ENCODE assay signal across 21 cellular contexts in genomic region chr5:67204821-67205220, GRCh38. TPM values are rescaled to one million over a fixed set of nuclear protein-coding genes. Genes with fewer than 3 reads are reported as not detected.
A peak's percentile ranks its signal among the peaks of the same experiment; 100 is the strongest.
DNase-seq lines count a peak whose midpoint lies in the region; ATAC-seq and TF ChIP-seq lines count a peak whose summit lies in the region.
"Had no signal": no experiment of that assay in that cellular context is flagged by ENCODE, and none has a peak within 500 bp of the region (broad histone marks: within the 10 kb centered on the region; RNA-seq: fewer than 3 reads in every experiment).

No MANE protein-coding gene starts in this region.

- peaks cover 28% of the 10 kb centered on the region for H3K4me1 ChIP-seq in vagina
- no peaks in the 10 kb centered on the region for H3K4me1 ChIP-seq in right lobe of liver
- H3K4me1 ChIP-seq: SJCRH30 had no signal

- H3K36me3 ChIP-seq in vagina (no peaks in the 10 kb centered on the region), right lobe of liver (no peaks in the 10 kb centered on the region)
- H3K36me3 ChIP-seq: SJCRH30 had no signal

- peak overlapping the region; percentile 9 for H3K27ac ChIP-seq in vagina
- H3K27ac ChIP-seq in right lobe of liver: no peak overlapping the region
- H3K27ac ChIP-seq: SJCRH30 had no signal

- no peaks in the 10 kb centered on the region for H3K27me3 Mint-ChIP-seq in activated naive CD4-positive, alpha-beta T cell treated with anti-CD3 and anti-CD28 coated beads, Interleukin-2, amount 50 U/mL, for 24 hours
- no peaks in the 10 kb centered on the region for H3K27me3 Mint-ChIP-seq in T-helper 17 cell
- peaks cover 2 to 5% (median 2%) of the 10 kb centered on the region in 3 donors for H3K27me3 Mint-ChIP-seq in immature natural killer cell (ENCODE audit: low read depth in 3 of 3)

- no peaks in the 10 kb centered on the region for H3K9me3 Mint-ChIP-seq in activated naive CD4-positive, alpha-beta T cell treated with anti-CD3 and anti-CD28 coated beads, Interleukin-2, amount 50 U/mL, for 24 hours
- H3K9me3 Mint-ChIP-seq in activated naive CD4-positive, alpha-beta T cell treated with anti-CD3 and anti-CD28 coated beads, Interleukin-2, amount 50 U/mL, for 72 hours: peaks cover 0 to 11% of the 10 kb centered on the region in 2 donors
- H3K9me3 Mint-ChIP-seq in immature natural killer cell: peaks cover 0 to 6% (median 0%) of the 10 kb centered on the region in 6 donors

- peaks cover 5% of the 10 kb centered on the region for H3K36me3 Mint-ChIP-seq in activated naive CD4-positive, alpha-beta T cell treated with anti-CD3 and anti-CD28 coated beads, Interleukin-2, amount 50 U/mL, for 24 hours
- H3K36me3 Mint-ChIP-seq in activated naive CD4-positive, alpha-beta T cell treated with anti-CD3 and anti-CD28 coated beads, Interleukin-2, amount 50 U/mL, for 72 hours: peaks cover 7 to 16% of the 10 kb centered on the region in 2 donors
- no peaks in the 10 kb centered on the region for H3K36me3 Mint-ChIP-seq in T-helper 17 cell (ENCODE audit: low read depth)
- no peaks in the 10 kb centered on the region for H3K36me3 Mint-ChIP-seq in immature natural killer cell

- WGBS in right lobe of liver (ENCODE audit: insufficient coverage, low coverage, low lambda C conversion rate, missing lambda C conversion rate): 63% methylated on average over 5 of the region's 5 CpGs

- no peak for ATAC-seq in activated naive CD4-positive, alpha-beta T cell treated with anti-CD3 and anti-CD28 coated beads, Interleukin-2, amount 50 U/mL, for 72 hours
- no peak for ATAC-seq in T-helper 17 cell
- ATAC-seq in HG03571 (IDR thresholded peaks at IDR 0.05; ENCODE audit: unreplicated experiment): no peak
- ATAC-seq in right lobe of liver: no peak
- ATAC-seq: HepG2 had no signal

- peaks cover 92% of the 10 kb centered on the region for H3K4me1 Mint-ChIP-seq in activated naive CD4-positive, alpha-beta T cell treated with anti-CD3 and anti-CD28 coated beads, Interleukin-2, amount 50 U/mL, for 24 hours
- H3K4me1 Mint-ChIP-seq in T-helper 17 cell: peaks cover 58% of the 10 kb centered on the region
- H3K4me1 Mint-ChIP-seq in immature natural killer cell: peaks cover 62 to 95% of the 10 kb centered on the region in 2 donors

- no peak for DNase-seq in activated naive CD4-positive, alpha-beta T cell treated with anti-CD3 and anti-CD28 coated beads, Interleukin-2, amount 50 U/mL, for 72 hours (ENCODE audit: low spot score in 2 of 2)
- DNase-seq in T-helper 17 cell (no peak), immature natural killer cell (no peak), vagina (ENCODE audit: extremely low spot score in 2 of 2) (no peak), cortex of kidney (lab: John Stamatoyannopoulos, UW) (no peak), right lobe of liver (no peak)
- DNase-seq: amniotic stem cell; cerebellar nuclear complex; DMS53; foreskin melanocyte; H7; NCI-H226; right cardiac atrium; SJCRH30; stimulated activated CD4-positive, alpha-beta T cell treated with anti-CD3 and anti-CD28 coated beads, Interleukin-4, amount 100 ng/mL, for 1 hour; trophoblast cell had no signal

- intact Hi-C loops in vagina (cut with DNase I): loop anchor here (10.0 kb wide), 1 partner anchor 50 kb away; no protein-coding TSS in a partner anchor
- intact Hi-C loops in right lobe of liver (cut with DNase I): loop anchor here in 1 of 2 donors (10.0 kb wide), 1 partner anchor 50 kb away; no protein-coding TSS in a partner anchor

- no peak for TF ChIP-seq POLR2A in vagina (IDR thresholded peaks at IDR 0.05)
- TF ChIP-seq POLR2A in right lobe of liver (IDR thresholded peaks at IDR 0.05): no peak

- TF ChIP-seq CTCF in vagina (IDR thresholded peaks at IDR 0.05) (no peak), right lobe of liver (IDR thresholded peaks at IDR 0.05) (no peak)

- no peak overlapping the region for H3K4me3 ChIP-seq in vagina
- no peak overlapping the region for H3K4me3 ChIP-seq in right lobe of liver
- H3K4me3 ChIP-seq: lung, SJCRH30 had no signal

- H3K27me3 ChIP-seq in vagina (no peaks in the 10 kb centered on the region), right lobe of liver (no peaks in the 10 kb centered on the region)

- peak overlapping the region; percentile 41 for H3K27ac Mint-ChIP-seq in activated naive CD4-positive, alpha-beta T cell treated with anti-CD3 and anti-CD28 coated beads, Interleukin-2, amount 50 U/mL, for 24 hours
- peak overlapping the region in 1 of 2 donors; percentile 76 for H3K27ac Mint-ChIP-seq in activated naive CD4-positive, alpha-beta T cell treated with anti-CD3 and anti-CD28 coated beads, Interleukin-2, amount 50 U/mL, for 72 hours
- peak overlapping the region; percentile 94 for H3K27ac Mint-ChIP-seq in T-helper 17 cell
- peak overlapping the region in 5 of 6 donors; percentile 50 to 94 (median 64) for H3K27ac Mint-ChIP-seq in immature natural killer cell

- peak overlapping the region; percentile 23 for H3K4me3 Mint-ChIP-seq in activated naive CD4-positive, alpha-beta T cell treated with anti-CD3 and anti-CD28 coated beads, Interleukin-2, amount 50 U/mL, for 24 hours
- H3K4me3 Mint-ChIP-seq in T-helper 17 cell (peak overlapping the region; percentile 66), immature natural killer cell (peak overlapping the region in 2 of 5 donors; percentile 17 to 59)

- peaks cover 6% of the 10 kb centered on the region for H3K9me3 ChIP-seq in T-helper 17 cell (ENCODE audit: control insufficient read depth, low read length, poor library complexity, severe bottlenecking)
- H3K9me3 ChIP-seq in vagina: no peaks in the 10 kb centered on the region
- H3K9me3 ChIP-seq in right lobe of liver: no peaks in the 10 kb centered on the region
- H3K9me3 ChIP-seq: SJCRH30 had no signal

RNA-seq across cellular contexts. Expression of gene CD180, which starts 8.2 kb away (rescaled TPM):
- total RNA-seq in activated naive CD4-positive, alpha-beta T cell treated with anti-CD3 and anti-CD28 coated beads, Interleukin-2, amount 50 U/mL, for 72 hours: not detected
- total RNA-seq in T-helper 17 cell (1 to 10 TPM in 1 of 2 donors, under 1 TPM in 1; 0.05 to 1.3 TPM), vagina (2.0 TPM), right lobe of liver (1 to 10 TPM in 2 of 6 experiments, under 1 TPM in 4; 0.44 to 3.3 (median 0.67) TPM)
- 1 to 10 TPM in 1 of 3 donors, under 1 TPM in 2; 0.52 to 1.7 (median 0.63) TPM for polyA plus RNA-seq in immature natural killer cell
- total RNA-seq: endothelial cell of umbilical vein, H7, HepG2, SJCRH30 had no signal
- polyA plus RNA-seq: endothelial cell of umbilical vein, HepG2 had no signal
